14 cellular contexts compared by ENCODE assay signal in the genomic region with DNA sequence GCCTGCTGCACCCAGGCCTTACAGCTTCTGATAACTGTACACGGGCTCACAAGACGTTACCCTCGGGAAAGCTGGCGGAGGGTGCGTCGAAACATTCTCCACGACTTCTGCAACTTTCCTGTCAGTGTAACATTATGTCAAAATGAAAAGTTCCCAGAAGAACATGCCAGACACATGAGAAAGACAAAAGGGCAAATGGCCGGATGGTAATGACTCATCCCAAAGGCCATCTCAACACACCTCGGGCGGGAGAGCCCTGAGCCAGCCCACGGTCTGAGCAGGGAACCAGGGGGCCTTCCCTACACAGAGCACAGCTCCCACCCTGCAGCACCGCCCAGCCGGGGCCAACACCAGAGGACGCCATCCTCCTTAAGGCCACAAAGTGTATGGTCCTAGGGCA.
DNase-seq lines count a peak whose midpoint lies in the region; ATAC-seq and TF ChIP-seq lines count a peak whose summit lies in the region.
"Had no signal": no experiment of that assay in that cellular context is flagged by ENCODE, and none has a peak within 500 bp of the region (broad histone marks: within the 10 kb centered on the region; RNA-seq: fewer than 3 reads in every experiment).

No MANE protein-coding gene starts in this region.

- H3K9me3 Mint-ChIP-seq in endothelial cell (ENCODE audit: unreplicated experiment), result no peaks in the 10 kb centered on the region
- H3K9me3 Mint-ChIP-seq: neural crest cell; stimulated activated effector memory CD8-positive, alpha-beta T cell treated with anti-CD3 and anti-CD28 coated beads, Interleukin-12 subunit alpha, Interleukin-12 subunit beta, amount 100 ng/mL, for 72 hours had no signal

- peaks cover 8% of the 10 kb centered on the region for H3K36me3 Mint-ChIP-seq in endothelial cell (ENCODE audit: low read depth, unreplicated experiment)

- peaks cover 6 to 72% of the 10 kb centered on the region in 2 donors for H3K4me1 ChIP-seq in left lung

- H3K4me1 Mint-ChIP-seq in endothelial cell (ENCODE audit: unreplicated experiment), result peaks cover 45% of the 10 kb centered on the region

- DNase-seq in EH (ENCODE audit: low read depth) (peak; percentile 86), RKO (ENCODE audit: low spot score) (peak; percentile 17), endothelial cell (ENCODE audit: low spot score) (no peak), renal cortical epithelial cell (ENCODE audit: low read depth) (peak; percentile 9), left lung (no peak)
- DNase-seq in stimulated activated CD4-positive, alpha-beta T cell treated with anti-CD3 and anti-CD28 coated beads, Interleukin-15, amount 100 ng/mL, for 24 hours, result no peak
- no peak for DNase-seq in activated CD4-positive, CD25-positive, alpha-beta regulatory T cell (lab: John Stamatoyannopoulos, UW)
- DNase-seq: activated T-cell treated with anti-CD3 and anti-CD28 coated beads for 4 hours, aorta, PC-9 had no signal

- H3K27me3 Mint-ChIP-seq in endothelial cell (ENCODE audit: unreplicated experiment), result peaks cover 13% of the 10 kb centered on the region

- H3K27ac Mint-ChIP-seq in endothelial cell (ENCODE audit: unreplicated experiment), result peak overlapping the region; percentile 42
- H3K27ac Mint-ChIP-seq: stimulated activated effector memory CD8-positive, alpha-beta T cell treated with anti-CD3 and anti-CD28 coated beads, Interleukin-12 subunit alpha, Interleukin-12 subunit beta, amount 100 ng/mL, for 72 hours had no signal

- no peaks in the 10 kb centered on the region for H3K36me3 ChIP-seq in left lung

- H3K4me3 Mint-ChIP-seq in endothelial cell (ENCODE audit: unreplicated experiment), result no peak overlapping the region
- H3K4me3 Mint-ChIP-seq: stimulated activated effector memory CD8-positive, alpha-beta T cell treated with anti-CD3 and anti-CD28 coated beads, Interleukin-12 subunit alpha, Interleukin-12 subunit beta, amount 100 ng/mL, for 72 hours had no signal

- TF ChIP-seq CTCF in endothelial cell (IDR thresholded peaks at IDR 0.05; ENCODE audit: unreplicated experiment) (no peak), left lung (IDR thresholded peaks at IDR 0.05) (no peak)

- no peak overlapping the region for H3K4me3 ChIP-seq in left lung
- H3K4me3 ChIP-seq: esophagus muscularis mucosa, PC-9 had no signal

- intact Hi-C loops in left lung (cut with DNase I), result no loop called here

- no peaks in the 10 kb centered on the region for H3K27me3 ChIP-seq in left lung
- H3K27me3 ChIP-seq: esophagus muscularis mucosa had no signal

- ATAC-seq in HG03565 (IDR thresholded peaks at IDR 0.05; ENCODE audit: unreplicated experiment), result no peak
- ATAC-seq in left lung, result no peak
- ATAC-seq: stimulated activated effector memory CD8-positive, alpha-beta T cell treated with anti-CD3 and anti-CD28 coated beads, Interleukin-12 subunit alpha, Interleukin-12 subunit beta, amount 100 ng/mL, for 72 hours had no signal

- no peak overlapping the region for H3K27ac ChIP-seq in left lung
- H3K27ac ChIP-seq: esophagus muscularis mucosa, PC-9 had no signal

- no peaks in the 10 kb centered on the region for H3K9me3 ChIP-seq in left lung
- H3K9me3 ChIP-seq: esophagus muscularis mucosa had no signal

Comparison
In these comparisons a context has a peak if more than half of its experiments do, and no peak if none do; other contexts are left out.
1. DNase-seq: peak in EH (single experiment), RKO (single experiment) and renal cortical epithelial cell (single experiment); none in endothelial cell (single experiment), stimulated activated CD4-positive, alpha-beta T cell treated with anti-CD3 and anti-CD28 coated beads, Interleukin-15, amount 100 ng/mL, for 24 hours (single experiment), left lung (0 of 2) and activated CD4-positive, CD25-positive, alpha-beta regulatory T cell (0 of 4).